Comparison of ENCODE assay signal across 35 cellular contexts in genomic region chr1:31249854-31250253, GRCh38. TPM values are rescaled to one million over a fixed set of nuclear protein-coding genes. Genes with fewer than 3 reads are reported as not detected.
"Had no signal": no experiment of that assay in that cellular context is flagged by ENCODE, and none has a peak within 500 bp of the region (broad histone marks: within the 10 kb centered on the region; RNA-seq: fewer than 3 reads in every experiment).

No MANE protein-coding gene starts in this region.

- H3K79me2 ChIP-seq: hepatocyte had no signal

- H3K27me3 ChIP-seq: ascending aorta, dorsolateral prefrontal cortex, esophagus muscularis mucosa, gastroesophageal sphincter, heart right ventricle, hepatocyte had no signal

- H3K36me3 Mint-ChIP-seq: activated naive CD4-positive, alpha-beta T cell treated with anti-CD3 and anti-CD28 coated beads, Interleukin-2, amount 10 ng/mL, durations not matched to agents 7 days and 5 days; activated naive CD4-positive, alpha-beta T cell treated with anti-CD3 and anti-CD28 coated beads, Interleukin-2, amount 50 U/mL, for 72 hours; activated naive CD8-positive, alpha-beta T cell treated with anti-CD3 and anti-CD28 coated beads, Interleukin-2, amount 10 ng/mL, durations not matched to agents 7 days and 5 days; brain; WTC11 had no signal

- H3K27ac Mint-ChIP-seq: activated CD4-positive, alpha-beta memory T cell treated with anti-CD3 and anti-CD28 coated beads, Interleukin-2, amount 10 ng/mL, durations not matched to agents 7 days and 5 days; activated CD4-positive, alpha-beta T cell treated with anti-CD3 and anti-CD28 coated beads, Interleukin-2, amount 10 ng/mL, durations not matched to agents 7 days and 5 days; activated naive CD4-positive, alpha-beta T cell treated with anti-CD3 and anti-CD28 coated beads, Interleukin-2, amount 10 ng/mL, durations not matched to agents 7 days and 5 days; activated naive CD8-positive, alpha-beta T cell treated with anti-CD3 and anti-CD28 coated beads, Interleukin-2, amount 10 ng/mL, durations not matched to agents 7 days and 5 days; activated T-cell treated with anti-CD3 and anti-CD28 coated beads, Interleukin-2, amount 50 U/mL, for 24 hours; activated T-cell treated with anti-CD3 and anti-CD28 coated beads, Interleukin-2, amount 50 U/mL, for 72 hours; dendritic cell treated with granulocyte-macrophage colony-stimulating factor and Interleukin-4, amounts not matched to agents 40 ng/mL and 50 ng/mL, for 4 days; endodermal cell; T-helper 17 cell; T-helper 2 cell treated with Interferon-gamma antibody and Interleukin-4, amounts not matched to agents 5 μg/mL and 100 μg/mL, for 36 hours; WTC11 had no signal

- H3K4me1 Mint-ChIP-seq: activated CD4-positive, alpha-beta memory T cell treated with anti-CD3 and anti-CD28 coated beads, Interleukin-2, amount 10 ng/mL, durations not matched to agents 7 days and 5 days; activated CD4-positive, alpha-beta T cell treated with anti-CD3 and anti-CD28 coated beads, Interleukin-2, amount 10 ng/mL, durations not matched to agents 7 days and 5 days; activated naive CD4-positive, alpha-beta T cell treated with anti-CD3 and anti-CD28 coated beads, Interleukin-2, amount 10 ng/mL, durations not matched to agents 7 days and 5 days; activated naive CD8-positive, alpha-beta T cell treated with anti-CD3 and anti-CD28 coated beads, Interleukin-2, amount 10 ng/mL, durations not matched to agents 7 days and 5 days; brain; central memory CD8-positive, alpha-beta T cell; endodermal cell; WTC11 had no signal

- H3K4me3 Mint-ChIP-seq: activated CD4-positive, alpha-beta memory T cell treated with anti-CD3 and anti-CD28 coated beads, Interleukin-2, amount 10 ng/mL, durations not matched to agents 7 days and 5 days; activated CD4-positive, alpha-beta T cell treated with anti-CD3 and anti-CD28 coated beads, Interleukin-2, amount 10 ng/mL, durations not matched to agents 7 days and 5 days; activated naive CD4-positive, alpha-beta T cell treated with anti-CD3 and anti-CD28 coated beads, Interleukin-2, amount 10 ng/mL, durations not matched to agents 7 days and 5 days; activated naive CD8-positive, alpha-beta T cell treated with anti-CD3 and anti-CD28 coated beads, Interleukin-2, amount 10 ng/mL, durations not matched to agents 7 days and 5 days; activated T-cell treated with anti-CD3 and anti-CD28 coated beads, Interleukin-2, amount 50 U/mL, for 24 hours; activated T-cell treated with anti-CD3 and anti-CD28 coated beads, Interleukin-2, amount 50 U/mL, for 72 hours; brain; central memory CD8-positive, alpha-beta T cell; dendritic cell treated with granulocyte-macrophage colony-stimulating factor and Interleukin-4, amounts not matched to agents 40 ng/mL and 50 ng/mL, for 4 days; endodermal cell; T-helper 17 cell; T-helper 2 cell treated with Interferon-gamma antibody and Interleukin-4, amounts not matched to agents 5 μg/mL and 100 μg/mL, for 36 hours; WTC11 had no signal

- H3K27me3 Mint-ChIP-seq: activated CD4-positive, alpha-beta memory T cell treated with anti-CD3 and anti-CD28 coated beads, Interleukin-2, amount 10 ng/mL, durations not matched to agents 7 days and 5 days; activated CD4-positive, alpha-beta T cell treated with anti-CD3 and anti-CD28 coated beads, Interleukin-2, amount 10 ng/mL, durations not matched to agents 7 days and 5 days; activated naive CD4-positive, alpha-beta T cell treated with anti-CD3 and anti-CD28 coated beads, Interleukin-2, amount 10 ng/mL, durations not matched to agents 7 days and 5 days; activated naive CD8-positive, alpha-beta T cell treated with anti-CD3 and anti-CD28 coated beads, Interleukin-2, amount 10 ng/mL, durations not matched to agents 7 days and 5 days; activated T-cell treated with anti-CD3 and anti-CD28 coated beads, Interleukin-2, amount 50 U/mL, for 24 hours; central memory CD8-positive, alpha-beta T cell; dendritic cell treated with granulocyte-macrophage colony-stimulating factor and Interleukin-4, amounts not matched to agents 40 ng/mL and 50 ng/mL, for 4 days; T-helper 17 cell had no signal

- DNase-seq: activated CD4-positive, alpha-beta memory T cell treated with anti-CD3 and anti-CD28 coated beads, Interleukin-2, amount 10 ng/mL, durations not matched to agents 7 days and 5 days; activated CD4-positive, alpha-beta T cell treated with anti-CD3 and anti-CD28 coated beads for 1 hour; activated CD4-positive, alpha-beta T cell treated with anti-CD3 and anti-CD28 coated beads for 4 hours; activated CD4-positive, alpha-beta T cell treated with anti-CD3 and anti-CD28 coated beads, Interleukin-2, amount 10 ng/mL, durations not matched to agents 7 days and 5 days; activated CD4-positive, alpha-beta T cell treated with anti-CD3 and anti-CD28 coated beads, Interleukin-2, amount 50 U/mL, for 4 hours; activated CD8-positive, alpha-beta memory T cell treated with anti-CD3 and anti-CD28 coated beads, Interleukin-2, amount 50 U/mL, for 48 hours; activated gamma-delta T cell; activated naive CD4-positive, alpha-beta T cell; activated naive CD4-positive, alpha-beta T cell treated with anti-CD3 and anti-CD28 coated beads, Interleukin-2, amount 10 ng/mL, durations not matched to agents 7 days and 5 days; activated naive CD8-positive, alpha-beta T cell treated with anti-CD3 and anti-CD28 coated beads, Interleukin-2, amount 10 ng/mL, durations not matched to agents 7 days and 5 days; activated T-cell treated with anti-CD3 and anti-CD28 coated beads for 4 hours; activated T-cell treated with anti-CD3 and anti-CD28 coated beads, Interleukin-2, amount 50 U/mL, for 24 hours; activated T-cell treated with anti-CD3 and anti-CD28 coated beads, Interleukin-2, amount 50 U/mL, for 72 hours; effector memory CD4-positive, alpha-beta T cell; endodermal cell; erythroblast; foreskin melanocyte; heart right ventricle; T-helper 1 cell; T-helper 17 cell; T1000 had no signal

- H3K9me3 ChIP-seq: ascending aorta, esophagus muscularis mucosa, gastroesophageal sphincter, heart right ventricle had no signal

- H3K4me1 ChIP-seq: ascending aorta, esophagus muscularis mucosa, gastroesophageal sphincter, heart right ventricle had no signal

- H3K9me3 Mint-ChIP-seq: activated CD4-positive, alpha-beta memory T cell treated with anti-CD3 and anti-CD28 coated beads, Interleukin-2, amount 10 ng/mL, durations not matched to agents 7 days and 5 days; activated CD4-positive, alpha-beta T cell treated with anti-CD3 and anti-CD28 coated beads, Interleukin-2, amount 10 ng/mL, durations not matched to agents 7 days and 5 days; activated naive CD4-positive, alpha-beta T cell treated with anti-CD3 and anti-CD28 coated beads, Interleukin-2, amount 10 ng/mL, durations not matched to agents 7 days and 5 days; activated naive CD4-positive, alpha-beta T cell treated with anti-CD3 and anti-CD28 coated beads, Interleukin-2, amount 50 U/mL, for 72 hours; activated naive CD8-positive, alpha-beta T cell treated with anti-CD3 and anti-CD28 coated beads, Interleukin-2, amount 10 ng/mL, durations not matched to agents 7 days and 5 days; activated T-cell treated with anti-CD3 and anti-CD28 coated beads, Interleukin-2, amount 50 U/mL, for 24 hours; activated T-cell treated with anti-CD3 and anti-CD28 coated beads, Interleukin-2, amount 50 U/mL, for 72 hours; brain; central memory CD8-positive, alpha-beta T cell; dendritic cell treated with granulocyte-macrophage colony-stimulating factor and Interleukin-4, amounts not matched to agents 40 ng/mL and 50 ng/mL, for 4 days; endodermal cell; T-helper 2 cell treated with Interferon-gamma antibody and Interleukin-4, amounts not matched to agents 5 μg/mL and 100 μg/mL, for 36 hours; WTC11 had no signal

- H2AFZ ChIP-seq: hepatocyte had no signal

- H3K4me3 ChIP-seq: ascending aorta, coronary artery, dorsolateral prefrontal cortex, esophagus muscularis mucosa, gastroesophageal sphincter, heart right ventricle, hepatocyte had no signal

- ATAC-seq: activated naive CD4-positive, alpha-beta T cell treated with anti-CD3 and anti-CD28 coated beads, Interleukin-2, amount 50 U/mL, for 72 hours; activated T-cell treated with anti-CD3 and anti-CD28 coated beads, Interleukin-2, amount 50 U/mL, for 72 hours; gastroesophageal sphincter; heart right ventricle; T-helper 17 cell; WTC11 had no signal

- H3K36me3 ChIP-seq: ascending aorta, esophagus muscularis mucosa, gastroesophageal sphincter, heart right ventricle had no signal

- H3K4me2 ChIP-seq: hepatocyte had no signal

- H3K27ac ChIP-seq: ascending aorta, coronary artery, esophagus muscularis mucosa, gastroesophageal sphincter, heart right ventricle, hepatocyte had no signal

RNA-seq across cellular contexts. Expression of gene NKAIN1, which starts 10.2 kb away (rescaled TPM):
- total RNA-seq: activated CD4-positive, alpha-beta memory T cell treated with anti-CD3 and anti-CD28 coated beads, Interleukin-2, amount 10 ng/mL, durations not matched to agents 7 days and 5 days; activated naive CD4-positive, alpha-beta T cell treated with anti-CD3 and anti-CD28 coated beads, Interleukin-2, amount 50 U/mL, for 72 hours; activated T-cell treated with anti-CD3 and anti-CD28 coated beads, Interleukin-2, amount 50 U/mL, for 72 hours; ascending aorta; bronchial epithelial cell; esophagus muscularis mucosa; gastroesophageal sphincter; glomerular endothelial cell; T-helper 17 cell had no signal
